In the genomic region with DNA sequence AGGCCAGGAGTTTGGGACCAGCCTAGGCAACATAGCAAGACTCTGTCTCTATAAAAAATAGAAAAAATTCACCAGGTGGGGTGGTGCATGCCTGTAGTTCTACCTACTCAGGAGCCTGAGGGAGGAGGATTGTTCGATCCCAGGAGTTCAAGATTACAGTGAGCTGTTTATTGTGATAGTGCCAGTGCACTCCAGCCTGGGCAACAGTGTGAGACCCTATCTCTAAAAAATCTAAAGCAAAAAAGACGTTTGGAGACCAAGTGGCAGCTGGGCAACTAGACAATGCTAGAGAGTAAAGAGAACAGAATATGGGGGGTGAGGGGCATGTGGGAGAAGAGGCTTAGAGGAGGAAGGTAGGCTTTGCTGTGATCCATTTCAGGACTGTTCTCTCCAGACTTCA, we compare ENCODE assay signal across 10 cellular contexts. TPM values are rescaled to one million over a fixed set of nuclear protein-coding genes. Genes with fewer than 3 reads are reported as not detected.
DNase-seq lines count a peak whose midpoint lies in the region; ATAC-seq and TF ChIP-seq lines count a peak whose summit lies in the region.
"Had no signal": no experiment of that assay in that cellular context is flagged by ENCODE, and none has a peak within 500 bp of the region (broad histone marks: within the 10 kb centered on the region; RNA-seq: fewer than 3 reads in every experiment).

No MANE protein-coding gene starts in this region.

- H3K27me3 Mint-ChIP-seq in dendritic cell treated with granulocyte-macrophage colony-stimulating factor and Interleukin-4, amounts not matched to agents 40 ng/mL and 50 ng/mL, for 4 days: no peaks in the 10 kb centered on the region

- H3F3A ChIP-seq in SK-N-SH (replicated peaks; ENCODE audit: insufficient read depth): peaks cover 4% of the 10 kb centered on the region

- 65% methylated on average over 2 of the region's 2 CpGs for WGBS in SK-N-SH (ENCODE audit: low lambda C conversion rate)
- WGBS in psoas muscle, 3 donors: 71 to 94% (median 86%) methylated on average over 2 of the region's 2 CpGs

- DNase-seq in SK-N-SH (no peak), NB4 (ENCODE audit: low read depth) (no peak), psoas muscle (no peak), caudate nucleus (lab: John Stamatoyannopoulos, UW) (no peak), cortex of kidney (lab: John Stamatoyannopoulos, UW) (no peak), SHP77 treated with DMSO at 0.1 percent for 48 hours (lab: John Stamatoyannopoulos, UW) (no peak)
- DNase-seq: NCI-H2227 treated with DMSO at 0.1 percent for 48 hours, uterus had no signal

- TF ChIP-seq POLR2A in NB4 (IDR thresholded peaks at IDR 0.05; ENCODE audit: extremely low read depth, insufficient read length): no peak

- H3K27ac Mint-ChIP-seq in dendritic cell treated with granulocyte-macrophage colony-stimulating factor and Interleukin-4, amounts not matched to agents 40 ng/mL and 50 ng/mL, for 4 days: peak overlapping the region; percentile 96

- intact Hi-C loops in dendritic cell treated with granulocyte-macrophage colony-stimulating factor and Interleukin-4, amounts not matched to agents 40 ng/mL and 50 ng/mL, for 4 days (cut with micrococcal nuclease): loop anchor here (5.0 kb wide), 2 partner anchors 77 to 97 kb away; no protein-coding TSS in a partner anchor
- intact Hi-C loops in psoas muscle (cut with DNase I): loop anchor here in 1 of 2 donors (5.0 kb wide), 1 partner anchor 163 kb away; the partner anchor contains the start of gene ABI1

- H3K36me3 Mint-ChIP-seq in dendritic cell treated with granulocyte-macrophage colony-stimulating factor and Interleukin-4, amounts not matched to agents 40 ng/mL and 50 ng/mL, for 4 days (ENCODE audit: low read depth): peaks cover 51% of the 10 kb centered on the region

- H3K27ac ChIP-seq in SK-N-SH (ENCODE audit: low read depth in 2 of 2, low read length in 1 of 2) (no peak overlapping the region), psoas muscle (no peak overlapping the region), caudate nucleus (ENCODE audit: low read depth, low read length) (no peak overlapping the region)
- H3K27ac ChIP-seq: uterus had no signal

- H3K9me3 Mint-ChIP-seq in dendritic cell treated with granulocyte-macrophage colony-stimulating factor and Interleukin-4, amounts not matched to agents 40 ng/mL and 50 ng/mL, for 4 days: no peaks in the 10 kb centered on the region

- H3K4me1 ChIP-seq in SK-N-SH (ENCODE audit: control insufficient read depth in 1 of 2, insufficient read depth in 2 of 2, low read depth in 1 of 2, low read length in 1 of 2): peaks cover 0 to 6% of the 10 kb centered on the region in 2 experiments; a peak in 1 of 4 replicates
- peaks cover 14% of the 10 kb centered on the region for H3K4me1 ChIP-seq in psoas muscle
- H3K4me1 ChIP-seq: uterus had no signal

- H3K9me3 ChIP-seq in SK-N-SH (no peaks in the 10 kb centered on the region), psoas muscle (no peaks in the 10 kb centered on the region)
- H3K9me3 ChIP-seq: uterus had no signal

- H4K20me1 ChIP-seq in SK-N-SH (ENCODE audit: insufficient read depth): no peaks in the 10 kb centered on the region

- H3K9me2 ChIP-seq in SK-N-SH: no peaks in the 10 kb centered on the region

- peaks cover 56% of the 10 kb centered on the region for H3K79me2 ChIP-seq in SK-N-SH (ENCODE audit: insufficient read depth)

- TF ChIP-seq EP300 in SK-N-SH (IDR thresholded peaks at IDR 0.05; ENCODE audit: borderline replicate concordance in 1 of 2, low read depth in 1 of 2, low read length in 1 of 2): no peak

- H3K4me3 Mint-ChIP-seq in dendritic cell treated with granulocyte-macrophage colony-stimulating factor and Interleukin-4, amounts not matched to agents 40 ng/mL and 50 ng/mL, for 4 days: peak overlapping the region; percentile 98

- no peaks in the 10 kb centered on the region for H3K36me3 ChIP-seq in SK-N-SH (replicated peaks in 1 of 2; ENCODE audit: control insufficient read depth in 1 of 2, insufficient read depth in 2 of 2, low read length in 1 of 2)
- peaks cover 0 to 9% of the 10 kb centered on the region in 2 donors for H3K36me3 ChIP-seq in psoas muscle (ENCODE audit: insufficient read depth in 1 of 2, low read depth in 1 of 2)
- H3K36me3 ChIP-seq: uterus had no signal

- no peak overlapping the region for H2AFZ ChIP-seq in SK-N-SH (ENCODE audit: low read depth)

- no peak for ATAC-seq in SK-N-SH treated with all-trans-retinoic acid at 6 μM for 48 hours
- ATAC-seq in psoas muscle: no peak

- peak overlapping the region; percentile 90 for H3K4me2 ChIP-seq in SK-N-SH

- no peak for TF ChIP-seq RAD21 in SK-N-SH (IDR thresholded peaks at IDR 0.05; ENCODE audit: low read length)

- TF ChIP-seq CTCF in SK-N-SH (IDR thresholded peaks at IDR 0.05) (no peak), NB4 (IDR thresholded peaks at IDR 0.05; ENCODE audit: low read depth, low read length) (no peak), psoas muscle (IDR thresholded peaks at IDR 0.05) (no peak)

- peak overlapping the region; percentile 80 to 95 for H3K4me3 ChIP-seq in SK-N-SH (ENCODE audit: low read depth in 2 of 2, low read length in 1 of 2)
- peak overlapping the region; percentile 94 for H3K4me3 ChIP-seq in NB4 (ENCODE audit: low read depth, low read length)
- H3K4me3 ChIP-seq in psoas muscle: peak overlapping the region; percentile 100

- H3K9ac ChIP-seq in SK-N-SH: no peak overlapping the region

- CTCF ChIA-PET in SK-N-SH (lab: Yijun Ruan, JAX): interaction anchor here (0.7 to 1.8 kb wide), 2 partner anchors 27 to 183 kb away, joined by 4 to 5 read pairs; no protein-coding TSS in a partner anchor

- peaks cover 58% of the 10 kb centered on the region for H3K4me1 Mint-ChIP-seq in dendritic cell treated with granulocyte-macrophage colony-stimulating factor and Interleukin-4, amounts not matched to agents 40 ng/mL and 50 ng/mL, for 4 days (ENCODE audit: low read depth)

- POLR2A ChIA-PET in SK-N-SH (lab: Yijun Ruan, JAX): no interaction called here

- H3K27me3 ChIP-seq in SK-N-SH (ENCODE audit: insufficient read depth) (no peaks in the 10 kb centered on the region), psoas muscle (ENCODE audit: insufficient read depth in 3 of 3, low read length in 2 of 3) (no peaks in the 10 kb centered on the region)
- H3K27me3 ChIP-seq: uterus had no signal

TF ChIP-seq in SK-N-SH, 30 proteins besides CTCF, POLR2A, EP300 and RAD21 (continues in another document):
- TF ChIP-seq, protein P1, sequence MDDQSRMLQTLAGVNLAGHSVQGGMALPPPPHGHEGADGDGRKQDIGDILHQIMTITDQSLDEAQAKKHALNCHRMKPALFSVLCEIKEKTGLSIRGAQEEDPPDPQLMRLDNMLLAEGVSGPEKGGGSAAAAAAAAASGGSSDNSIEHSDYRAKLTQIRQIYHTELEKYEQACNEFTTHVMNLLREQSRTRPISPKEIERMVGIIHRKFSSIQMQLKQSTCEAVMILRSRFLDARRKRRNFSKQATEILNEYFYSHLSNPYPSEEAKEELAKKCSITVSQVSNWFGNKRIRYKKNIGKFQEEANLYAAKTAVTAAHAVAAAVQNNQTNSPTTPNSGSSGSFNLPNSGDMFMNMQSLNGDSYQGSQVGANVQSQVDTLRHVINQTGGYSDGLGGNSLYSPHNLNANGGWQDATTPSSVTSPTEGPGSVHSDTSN (IDR thresholded peaks at IDR 0.05): no peak
- TF ChIP-seq RCOR1 (IDR thresholded peaks at IDR 0.05; ENCODE audit: low read length) (no peak), MEF2A (IDR thresholded peaks at IDR 0.05; ENCODE audit: borderline replicate concordance, low read depth) (no peak), TCF12 (IDR thresholded peaks at IDR 0.05) (no peak)
- TF ChIP-seq, protein P2, sequence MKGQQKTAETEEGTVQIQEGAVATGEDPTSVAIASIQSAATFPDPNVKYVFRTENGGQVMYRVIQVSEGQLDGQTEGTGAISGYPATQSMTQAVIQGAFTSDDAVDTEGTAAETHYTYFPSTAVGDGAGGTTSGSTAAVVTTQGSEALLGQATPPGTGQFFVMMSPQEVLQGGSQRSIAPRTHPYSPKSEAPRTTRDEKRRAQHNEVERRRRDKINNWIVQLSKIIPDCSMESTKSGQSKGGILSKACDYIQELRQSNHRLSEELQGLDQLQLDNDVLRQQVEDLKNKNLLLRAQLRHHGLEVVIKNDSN (IDR thresholded peaks at IDR 0.05; ENCODE audit: borderline replicate concordance, low read depth): no peak

TF ChIP-seq in SK-N-SH treated with all-trans-retinoic acid at 6 μM for 48 hours, 23 proteins besides CTCF, POLR2A, EP300 and RAD21 (continues in another document):
- TF ChIP-seq PATZ1 (CRISPR knock-in tag; IDR thresholded peaks at IDR 0.05; ENCODE audit: borderline replicate concordance) (no peak), ZFP30 (CRISPR knock-in tag; IDR thresholded peaks at IDR 0.05) (no peak), BACH2 (CRISPR knock-in tag; IDR thresholded peaks at IDR 0.05; ENCODE audit: borderline replicate concordance) (no peak), ZFP3 (CRISPR knock-in tag; IDR thresholded peaks at IDR 0.05) (no peak), GLIS3 (CRISPR knock-in tag; IDR thresholded peaks at IDR 0.05) (no peak)

RNA-seq across cellular contexts. Expression of gene PDSS1, which starts 1.4 kb away (rescaled TPM):
- polyA plus RNA-seq in SK-N-SH (2012; rRNA removed) (14.9 and 18.5 TPM in 2 replicates), psoas muscle (10 to 100 TPM; 13.4 to 51.9 (median 14.2) TPM)
- 15.0 and 16.7 TPM in 2 replicates for polyA plus RNA-seq in SK-N-SH (2012; cell fraction: cytosol; rRNA removed)
- polyA plus RNA-seq in SK-N-SH (2012; cell fraction: nucleus; rRNA removed): 16.0 and 20.9 TPM in 2 replicates
- 10 to 100 TPM in 1 of 4 donors, 1 to 10 TPM in 3; 4.3 to 18.9 (median 6.9) TPM for total RNA-seq in psoas muscle
